Comparison of ENCODE assay signal across 37 cellular contexts in the genomic region with DNA sequence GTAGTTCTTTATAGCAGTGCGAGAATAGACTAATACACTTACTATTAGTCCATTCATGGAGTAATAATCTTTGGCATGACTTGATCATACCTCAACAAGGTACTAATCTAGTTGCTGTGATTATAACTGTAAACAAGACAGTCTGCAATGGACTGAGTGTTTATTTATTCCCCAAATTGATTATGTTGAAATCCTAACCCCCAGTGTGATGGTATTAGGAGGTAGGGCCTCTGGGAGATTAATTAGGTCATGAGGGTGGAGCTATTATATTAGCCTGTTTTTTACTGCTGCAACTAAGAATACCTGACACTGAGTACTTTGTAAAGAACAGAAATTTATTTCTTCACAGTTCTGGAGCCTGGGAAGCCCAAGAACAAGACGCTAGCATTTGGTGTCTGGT.
"Had no signal": no experiment of that assay in that cellular context is flagged by ENCODE, and none has a peak within 500 bp of the region (broad histone marks: within the 10 kb centered on the region; RNA-seq: fewer than 3 reads in every experiment).

No MANE protein-coding gene starts in this region.

- H3K4me1 Mint-ChIP-seq: activated B cell treated with CpG ODN at 0.5 μM for 24 hours; activated CD4-positive, alpha-beta T cell treated with anti-CD3 and anti-CD28 coated beads, Interleukin-2, amount 10 ng/mL, durations not matched to agents 24 days and 14 days; activated naive CD8-positive, alpha-beta T cell treated with anti-CD3 and anti-CD28 coated beads for 36 hours; activated T-helper 17 cell treated with anti-CD3 and anti-CD28 coated beads, Interleukin-2, amount 50 U/mL, for 72 hours had no signal

- ATAC-seq: activated CD8-positive, alpha-beta T cell treated with anti-CD3 and anti-CD28 coated beads for 36 hours; activated naive CD4-positive, alpha-beta T cell treated with anti-CD3 and anti-CD28 coated beads, Interleukin-2, amount 50 U/mL, for 72 hours; activated T-cell treated with anti-CD3 and anti-CD28 coated beads, Interleukin-2, amount 50 U/mL, for 4 hours; activated T-cell treated with anti-CD3 and anti-CD28 coated beads, Interleukin-2, amount 50 U/mL, for 72 hours; activated T-helper 17 cell treated with anti-CD3 and anti-CD28 coated beads, Interleukin-2, amount 50 U/mL, for 72 hours; body of pancreas had no signal

- H3K9me3 ChIP-seq: adrenal gland, body of pancreas, breast epithelium had no signal

- H3K27ac Mint-ChIP-seq: activated B cell treated with CpG ODN at 0.5 μM for 24 hours; activated CD4-positive, alpha-beta memory T cell treated with anti-CD3 and anti-CD28 coated beads for 36 hours; activated CD4-positive, alpha-beta T cell treated with anti-CD3 and anti-CD28 coated beads, Interleukin-2, amount 10 ng/mL, durations not matched to agents 24 days and 14 days; activated CD8-positive, alpha-beta T cell treated with anti-CD3 and anti-CD28 coated beads for 36 hours; activated naive CD4-positive, alpha-beta T cell treated with anti-CD3 and anti-CD28 coated beads for 36 hours; activated naive CD8-positive, alpha-beta T cell treated with anti-CD3 and anti-CD28 coated beads for 36 hours; activated T-cell treated with anti-CD3 and anti-CD28 coated beads, Interleukin-2, amount 50 U/mL, for 72 hours; activated T-helper 1 cell treated with anti-CD3 and anti-CD28 coated beads, Interleukin-12 subunit alpha, Interleukin-12 subunit beta, Interleukin-2, Interleukin-4 antibody, amounts not matched to agents 30 ng/mL and 10 ng/mL and 1 ng/mL, durations not matched to agents 14 hours and 24 hours and 36 hours; activated T-helper 17 cell treated with anti-CD3 and anti-CD28 coated beads, Interleukin-2, amount 50 U/mL, for 72 hours; T-helper 1 cell treated with Interleukin-12 subunit alpha and Interleukin-12 subunit beta and Interleukin-4 antibody, amounts not matched to agents 30 μg/mL and 1 μg/mL, for 36 hours; T-helper 2 cell treated with Interferon-gamma antibody and Interleukin-4, amounts not matched to agents 5 μg/mL and 100 μg/mL, for 36 hours had no signal

- H3K36me3 ChIP-seq: adrenal gland, brain microvascular endothelial cell, breast epithelium had no signal

- FAIRE-seq: astrocyte, TTC549 had no signal

- H3K9me3 Mint-ChIP-seq: activated B cell treated with CpG ODN at 0.5 μM for 24 hours; activated CD4-positive, alpha-beta memory T cell treated with anti-CD3 and anti-CD28 coated beads for 36 hours; activated CD4-positive, alpha-beta T cell treated with anti-CD3 and anti-CD28 coated beads, Interleukin-2, amount 10 ng/mL, durations not matched to agents 24 days and 14 days; activated CD8-positive, alpha-beta T cell treated with anti-CD3 and anti-CD28 coated beads for 36 hours; activated naive CD4-positive, alpha-beta T cell treated with anti-CD3 and anti-CD28 coated beads for 36 hours; activated naive CD8-positive, alpha-beta T cell treated with anti-CD3 and anti-CD28 coated beads for 36 hours; activated T-cell treated with anti-CD3 and anti-CD28 coated beads, Interleukin-2, amount 50 U/mL, for 4 hours; activated T-cell treated with anti-CD3 and anti-CD28 coated beads, Interleukin-2, amount 50 U/mL, for 72 hours; activated T-helper 1 cell treated with anti-CD3 and anti-CD28 coated beads, Interleukin-12 subunit alpha, Interleukin-12 subunit beta, Interleukin-2, Interleukin-4 antibody, amounts not matched to agents 30 ng/mL and 10 ng/mL and 1 ng/mL, durations not matched to agents 14 hours and 24 hours and 36 hours; activated T-helper 17 cell treated with anti-CD3 and anti-CD28 coated beads, Interleukin-2, amount 50 U/mL, for 72 hours; T-helper 1 cell treated with Interleukin-12 subunit alpha and Interleukin-12 subunit beta and Interleukin-4 antibody, amounts not matched to agents 30 μg/mL and 1 μg/mL, for 36 hours; T-helper 2 cell treated with Interferon-gamma antibody and Interleukin-4, amounts not matched to agents 5 μg/mL and 100 μg/mL, for 36 hours had no signal

- H3K27me3 ChIP-seq: adrenal gland, body of pancreas, breast epithelium had no signal

- H3K27ac ChIP-seq: adrenal gland, body of pancreas, brain microvascular endothelial cell, breast epithelium, VCaP had no signal

- H3K36me3 Mint-ChIP-seq: activated CD4-positive, alpha-beta memory T cell treated with anti-CD3 and anti-CD28 coated beads for 36 hours; activated naive CD4-positive, alpha-beta T cell treated with anti-CD3 and anti-CD28 coated beads, Interleukin-2, amount 50 U/mL, for 72 hours; activated naive CD8-positive, alpha-beta T cell treated with anti-CD3 and anti-CD28 coated beads for 36 hours had no signal

- H3K4me1 ChIP-seq: breast epithelium had no signal

- H3K4me3 ChIP-seq: adrenal gland, body of pancreas, breast epithelium had no signal

- H3K27me3 Mint-ChIP-seq: activated B cell treated with CpG ODN at 0.5 μM for 24 hours; activated CD4-positive, alpha-beta memory T cell treated with anti-CD3 and anti-CD28 coated beads for 36 hours; activated CD4-positive, alpha-beta T cell treated with anti-CD3 and anti-CD28 coated beads, Interleukin-2, amount 10 ng/mL, durations not matched to agents 24 days and 14 days; activated CD8-positive, alpha-beta T cell treated with anti-CD3 and anti-CD28 coated beads for 36 hours; activated naive CD8-positive, alpha-beta T cell treated with anti-CD3 and anti-CD28 coated beads for 36 hours had no signal

- H3K4me3 Mint-ChIP-seq: activated B cell treated with CpG ODN at 0.5 μM for 24 hours; activated CD4-positive, alpha-beta memory T cell treated with anti-CD3 and anti-CD28 coated beads for 36 hours; activated CD4-positive, alpha-beta T cell treated with anti-CD3 and anti-CD28 coated beads, Interleukin-2, amount 10 ng/mL, durations not matched to agents 24 days and 14 days; activated CD8-positive, alpha-beta T cell treated with anti-CD3 and anti-CD28 coated beads for 36 hours; activated naive CD4-positive, alpha-beta T cell treated with anti-CD3 and anti-CD28 coated beads for 36 hours; activated naive CD8-positive, alpha-beta T cell treated with anti-CD3 and anti-CD28 coated beads for 36 hours; activated T-cell treated with anti-CD3 and anti-CD28 coated beads, Interleukin-2, amount 50 U/mL, for 4 hours; activated T-cell treated with anti-CD3 and anti-CD28 coated beads, Interleukin-2, amount 50 U/mL, for 72 hours; activated T-helper 1 cell treated with anti-CD3 and anti-CD28 coated beads, Interleukin-12 subunit alpha, Interleukin-12 subunit beta, Interleukin-2, Interleukin-4 antibody, amounts not matched to agents 30 ng/mL and 10 ng/mL and 1 ng/mL, durations not matched to agents 14 hours and 24 hours and 36 hours; activated T-helper 17 cell treated with anti-CD3 and anti-CD28 coated beads, Interleukin-2, amount 50 U/mL, for 72 hours; T-helper 1 cell treated with Interleukin-12 subunit alpha and Interleukin-12 subunit beta and Interleukin-4 antibody, amounts not matched to agents 30 μg/mL and 1 μg/mL, for 36 hours; T-helper 2 cell treated with Interferon-gamma antibody and Interleukin-4, amounts not matched to agents 5 μg/mL and 100 μg/mL, for 36 hours had no signal

- DNase-seq: activated B cell treated with CpG ODN at 0.5 μM for 24 hours; activated CD4-positive, alpha-beta memory T cell treated with anti-CD3 and anti-CD28 coated beads for 36 hours; activated CD4-positive, alpha-beta T cell treated with anti-CD3 and anti-CD28 coated beads for 4 hours; activated CD4-positive, alpha-beta T cell treated with anti-CD3 and anti-CD28 coated beads, Interleukin-2, amount 10 ng/mL, durations not matched to agents 24 days and 14 days; activated CD4-positive, alpha-beta T cell treated with anti-CD3 and anti-CD28 coated beads, Interleukin-2, amount 50 U/mL, for 1 hour; activated CD4-positive, alpha-beta T cell treated with anti-CD3 and anti-CD28 coated beads, Interleukin-2, amount 50 U/mL, for 4 hours; activated CD4-positive, CD25-positive, alpha-beta regulatory T cell treated with anti-CD3 and anti-CD28 coated beads, Interleukin-2, amount 50 U/mL, for 72 hours; activated CD8-positive, alpha-beta memory T cell treated with anti-CD3 and anti-CD28 coated beads, Interleukin-2, amount 50 U/mL, for 4 hours; activated CD8-positive, alpha-beta T cell treated with anti-CD3 and anti-CD28 coated beads for 36 hours; activated effector memory CD4-positive, alpha-beta T cell treated with anti-CD3 and anti-CD28 coated beads, Interleukin-2, amount 50 U/mL, for 16 hours; activated gamma-delta T cell treated with Interleukin-2 at 50 U/mL for 16 hours; activated naive CD4-positive, alpha-beta T cell; activated naive CD4-positive, alpha-beta T cell treated with anti-CD3 and anti-CD28 coated beads for 36 hours; activated naive CD4-positive, alpha-beta T cell treated with anti-CD3 and anti-CD28 coated beads, Interleukin-2, amount 50 U/mL, for 16 hours; activated naive CD8-positive, alpha-beta T cell treated with anti-CD3 and anti-CD28 coated beads for 36 hours; activated T-cell treated with anti-CD3 and anti-CD28 coated beads for 4 hours; activated T-cell treated with anti-CD3 and anti-CD28 coated beads, Interleukin-2, amount 50 U/mL, for 1 hour; activated T-cell treated with anti-CD3 and anti-CD28 coated beads, Interleukin-2, amount 50 U/mL, for 4 hours; activated T-cell treated with anti-CD3 and anti-CD28 coated beads, Interleukin-2, amount 50 U/mL, for 72 hours; adrenal gland; amniotic stem cell; aorta; body of pancreas; brain microvascular endothelial cell; central memory CD4-positive, alpha-beta T cell; T-helper 1 cell; T-helper 2 cell; T-helper 9 cell had no signal
